Comparison of ENCODE assay signal across 14 cellular contexts in the genomic region with DNA sequence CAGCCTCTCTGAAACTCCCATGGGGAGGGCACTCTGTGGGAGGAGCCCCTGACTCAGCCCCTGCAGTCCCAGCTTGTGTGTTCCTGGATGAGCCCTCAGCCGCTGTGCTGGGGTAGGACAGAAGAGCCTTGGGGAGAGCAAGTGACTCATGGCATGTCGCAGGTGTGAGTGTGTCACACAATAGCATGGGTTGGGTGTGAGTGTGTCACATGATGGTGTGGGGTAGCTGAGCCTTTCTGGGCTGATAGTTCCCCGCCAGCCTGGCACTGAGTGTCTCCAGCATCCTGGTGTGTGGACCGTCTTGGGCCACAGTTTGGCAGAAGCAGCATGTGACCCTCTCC.
"Had no signal": no experiment of that assay in that cellular context is flagged by ENCODE, and none has a peak within 500 bp of the region (broad histone marks: within the 10 kb centered on the region; RNA-seq: fewer than 3 reads in every experiment).

No MANE protein-coding gene starts in this region.

- DNase-seq: activated CD4-positive, CD25-positive, alpha-beta regulatory T cell; activated T-cell treated with anti-CD3 and anti-CD28 coated beads, Interleukin-2, amount 50 U/mL, for 4 hours; amygdala; brain microvascular endothelial cell; islet precursor cell; midbrain; naive B cell; retina; stimulated activated CD4-positive, alpha-beta T cell treated with anti-CD3 and anti-CD28 coated beads, Interleukin-1b, Interleukin-23, amount 100 ng/mL, for 48 hours had no signal

- ATAC-seq: activated T-cell treated with anti-CD3 and anti-CD28 coated beads, Interleukin-2, amount 50 U/mL, for 4 hours; gastrocnemius medialis; heart right ventricle; stimulated activated memory B cell treated with anti-CD40 and anti-IgM and Interleukin-4, amounts not matched to agents 10 μg/mL and 1 μg/mL and 100 μg/mL, for 72 hours had no signal

- H3K4me3 ChIP-seq: dorsolateral prefrontal cortex, gastrocnemius medialis, heart right ventricle, tibial artery had no signal
